27 cellular contexts compared by ENCODE assay signal in the genomic region with DNA sequence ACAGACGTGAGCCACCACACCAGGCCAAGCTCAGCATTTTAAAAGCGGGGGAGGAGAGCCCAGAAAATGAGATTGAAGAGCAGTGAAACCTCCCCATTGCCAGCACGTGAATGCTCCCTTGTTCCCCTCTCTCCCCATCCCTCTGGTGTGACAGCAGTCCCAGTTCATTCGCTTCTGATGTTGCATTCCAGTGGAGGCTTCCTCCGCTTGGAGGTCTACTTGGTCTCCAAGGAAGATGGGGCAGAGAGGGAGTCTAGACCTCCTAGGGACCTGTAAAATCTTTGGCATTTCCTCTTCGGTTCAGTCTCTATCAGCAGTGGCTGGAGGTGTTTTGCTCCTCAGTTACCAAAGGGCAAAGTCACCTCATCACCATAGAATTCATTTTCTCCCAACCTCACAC.
"Had no signal": no experiment of that assay in that cellular context is flagged by ENCODE, and none has a peak within 500 bp of the region (broad histone marks: within the 10 kb centered on the region; RNA-seq: fewer than 3 reads in every experiment).

No MANE protein-coding gene starts in this region.

- FAIRE-seq: frontal cortex had no signal

- H3K27ac Mint-ChIP-seq: activated B cell treated with CpG ODN at 0.5 μM for 24 hours; activated CD8-positive, alpha-beta T cell treated with anti-CD3 and anti-CD28 coated beads for 36 hours; activated naive CD8-positive, alpha-beta T cell treated with anti-CD3 and anti-CD28 coated beads, Interleukin-2, amount 50 U/mL, for 24 hours; activated T-helper 17 cell treated with anti-CD3 and anti-CD28 coated beads, Interleukin-2, amount 50 U/mL, for 72 hours; naive thymus-derived CD4-positive, alpha-beta T cell; stimulated activated naive CD8-positive, alpha-beta T cell treated with anti-CD3 and anti-CD28 coated beads, Interleukin-15, Interleukin-2, amounts not matched to agents 100 ng/mL and 50 ng/mL, for 24 hours; T-helper 2 cell treated with Interferon-gamma antibody and Interleukin-4, amounts not matched to agents 5 μg/mL and 100 μg/mL, for 36 hours; type B pancreatic cell had no signal

- H3K4me3 Mint-ChIP-seq: activated B cell treated with CpG ODN at 0.5 μM for 24 hours; activated CD8-positive, alpha-beta T cell treated with anti-CD3 and anti-CD28 coated beads for 36 hours; activated naive CD8-positive, alpha-beta T cell treated with anti-CD3 and anti-CD28 coated beads, Interleukin-2, amount 50 U/mL, for 24 hours; activated T-cell treated with anti-CD3 and anti-CD28 coated beads, Interleukin-2, amount 50 U/mL, for 4 hours; activated T-helper 17 cell treated with anti-CD3 and anti-CD28 coated beads, Interleukin-2, amount 50 U/mL, for 72 hours; naive thymus-derived CD4-positive, alpha-beta T cell; stimulated activated naive CD8-positive, alpha-beta T cell treated with anti-CD3 and anti-CD28 coated beads, Interleukin-15, Interleukin-2, amounts not matched to agents 100 ng/mL and 50 ng/mL, for 24 hours; T-helper 2 cell treated with Interferon-gamma antibody and Interleukin-4, amounts not matched to agents 5 μg/mL and 100 μg/mL, for 36 hours; type B pancreatic cell had no signal

- H3K79me2 ChIP-seq: hepatocyte, parathyroid adenoma had no signal

- H3K36me3 ChIP-seq: thoracic aorta, uterus had no signal

- ATAC-seq: activated CD8-positive, alpha-beta T cell treated with anti-CD3 and anti-CD28 coated beads for 36 hours; activated naive CD8-positive, alpha-beta T cell treated with anti-CD3 and anti-CD28 coated beads, Interleukin-2, amount 50 U/mL, for 24 hours; activated T-cell treated with anti-CD3 and anti-CD28 coated beads, Interleukin-2, amount 50 U/mL, for 4 hours; activated T-helper 17 cell treated with anti-CD3 and anti-CD28 coated beads, Interleukin-2, amount 50 U/mL, for 72 hours; naive thymus-derived CD4-positive, alpha-beta T cell; psoas muscle; right cardiac atrium had no signal

- H3K4me1 ChIP-seq: parathyroid adenoma, psoas muscle, uterus had no signal

- H3K36me3 Mint-ChIP-seq: naive thymus-derived CD4-positive, alpha-beta T cell; type B pancreatic cell had no signal

- H3K27me3 ChIP-seq: hepatocyte, uterus had no signal

- H3K4me3 ChIP-seq: hepatocyte, psoas muscle, thoracic aorta, uterus had no signal

- H3K4me2 ChIP-seq: hepatocyte had no signal

- H3K4me1 Mint-ChIP-seq: activated B cell treated with CpG ODN at 0.5 μM for 24 hours; activated naive CD8-positive, alpha-beta T cell treated with anti-CD3 and anti-CD28 coated beads, Interleukin-2, amount 50 U/mL, for 24 hours; activated T-helper 17 cell treated with anti-CD3 and anti-CD28 coated beads, Interleukin-2, amount 50 U/mL, for 72 hours; naive thymus-derived CD4-positive, alpha-beta T cell had no signal

- H3K27ac ChIP-seq: hepatocyte, parathyroid adenoma, psoas muscle, thoracic aorta, uterus had no signal

- H2AFZ ChIP-seq: hepatocyte, parathyroid adenoma had no signal

- DNase-seq: activated B cell treated with CpG ODN at 0.5 μM for 24 hours; activated CD4-positive, alpha-beta T cell treated with anti-CD3 and anti-CD28 coated beads, Interleukin-2, amount 50 U/mL, for 1 hour; activated CD8-positive, alpha-beta T cell treated with anti-CD3 and anti-CD28 coated beads for 36 hours; activated gamma-delta T cell treated with Interleukin-2 at 50 U/mL for 16 hours; activated naive CD4-positive, alpha-beta T cell treated with anti-CD3 and anti-CD28 coated beads, Interleukin-2, amount 50 U/mL, for 16 hours; activated naive CD8-positive, alpha-beta T cell treated with anti-CD3 and anti-CD28 coated beads, Interleukin-2, amount 50 U/mL, for 24 hours; activated T-cell treated with anti-CD3 and anti-CD28 coated beads, Interleukin-2, amount 50 U/mL, for 4 hours; amygdala; caudate nucleus; dermis blood vessel endothelial cell; effector CD4-positive, alpha-beta T cell; midbrain; naive thymus-derived CD4-positive, alpha-beta T cell; occipital lobe; psoas muscle; right cardiac atrium; stimulated activated CD4-positive, alpha-beta T cell treated with anti-CD3 and anti-CD28 coated beads, Interleukin-2, amount 100 ng/mL, for 48 hours; T-helper 1 cell; uterus had no signal

- H3K27me3 Mint-ChIP-seq: activated B cell treated with CpG ODN at 0.5 μM for 24 hours; activated CD8-positive, alpha-beta T cell treated with anti-CD3 and anti-CD28 coated beads for 36 hours; activated naive CD8-positive, alpha-beta T cell treated with anti-CD3 and anti-CD28 coated beads, Interleukin-2, amount 50 U/mL, for 24 hours; activated T-helper 17 cell treated with anti-CD3 and anti-CD28 coated beads, Interleukin-2, amount 50 U/mL, for 72 hours; naive thymus-derived CD4-positive, alpha-beta T cell; stimulated activated naive CD8-positive, alpha-beta T cell treated with anti-CD3 and anti-CD28 coated beads, Interleukin-15, Interleukin-2, amounts not matched to agents 100 ng/mL and 50 ng/mL, for 24 hours; type B pancreatic cell had no signal

- H3K9me3 ChIP-seq: psoas muscle, thoracic aorta, uterus had no signal

- H3K9ac ChIP-seq: parathyroid adenoma had no signal

- H3K9me3 Mint-ChIP-seq: activated B cell treated with CpG ODN at 0.5 μM for 24 hours; activated CD8-positive, alpha-beta T cell treated with anti-CD3 and anti-CD28 coated beads for 36 hours; activated naive CD8-positive, alpha-beta T cell treated with anti-CD3 and anti-CD28 coated beads, Interleukin-2, amount 50 U/mL, for 24 hours; activated T-cell treated with anti-CD3 and anti-CD28 coated beads, Interleukin-2, amount 50 U/mL, for 4 hours; activated T-helper 17 cell treated with anti-CD3 and anti-CD28 coated beads, Interleukin-2, amount 50 U/mL, for 72 hours; naive thymus-derived CD4-positive, alpha-beta T cell; stimulated activated naive CD8-positive, alpha-beta T cell treated with anti-CD3 and anti-CD28 coated beads, Interleukin-15, Interleukin-2, amounts not matched to agents 100 ng/mL and 50 ng/mL, for 24 hours; T-helper 2 cell treated with Interferon-gamma antibody and Interleukin-4, amounts not matched to agents 5 μg/mL and 100 μg/mL, for 36 hours; type B pancreatic cell had no signal
